8 cellular contexts compared by ENCODE assay signal in the genomic region with DNA sequence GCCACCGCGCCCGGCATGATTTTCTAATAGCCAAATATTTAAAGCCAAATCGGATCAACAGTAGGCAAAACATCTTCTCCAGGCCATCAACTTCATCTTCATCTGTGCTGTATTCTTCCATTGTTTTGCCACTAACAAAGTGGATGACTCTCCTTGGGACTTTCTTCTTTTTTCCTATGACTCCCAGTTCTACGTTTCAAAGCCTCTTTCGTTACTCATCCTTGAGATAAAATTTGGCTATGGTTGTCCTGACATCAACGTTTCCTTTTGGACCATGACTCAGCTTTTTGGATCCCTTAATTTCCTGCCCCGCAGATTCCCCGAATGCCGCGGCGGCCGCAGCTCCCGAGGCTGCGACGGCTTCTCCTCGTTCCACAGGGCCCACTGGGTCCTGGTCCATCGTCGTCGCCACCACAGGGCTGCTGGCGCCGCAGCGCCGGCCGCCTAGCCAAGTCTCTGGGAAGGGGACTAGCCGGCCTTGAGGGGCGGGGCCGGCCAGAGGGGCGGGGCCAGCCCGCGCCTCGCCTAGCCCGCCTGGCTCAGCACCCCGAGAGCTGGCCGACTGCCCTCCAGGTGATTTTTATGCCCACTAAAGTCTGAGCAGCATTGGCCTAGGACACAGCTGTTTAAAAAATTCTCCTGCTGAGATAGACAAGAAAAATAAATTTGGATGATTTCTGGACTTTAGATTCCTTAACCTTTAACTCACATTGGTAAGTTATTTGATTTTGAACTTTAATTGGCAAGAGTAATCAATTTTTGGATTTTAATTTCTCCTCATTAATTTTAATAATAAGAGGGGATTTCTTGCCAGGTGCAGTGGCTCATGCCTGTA.
A peak's percentile ranks its signal among the peaks of the same experiment; 100 is the strongest.
DNase-seq lines count a peak whose midpoint lies in the region; ATAC-seq and TF ChIP-seq lines count a peak whose summit lies in the region.

No MANE protein-coding gene starts in this region.

- H3K36me3 ChIP-seq in BJ (ENCODE audit: control insufficient read depth, insufficient read depth, low read length) (no peaks in the 10 kb centered on the region), vagina (no peaks in the 10 kb centered on the region)

- no peaks in the 10 kb centered on the region for H3K4me1 ChIP-seq in vagina

- intact Hi-C loops in activated T-helper 2 cell treated with anti-CD3 and anti-CD28 coated beads, Interferon-gamma antibody, Interleukin-2, Interleukin-4, amounts not matched to agents 10 μg/mL and 5 μg/mL and 100 μg/mL, durations not matched to agents 14 hours and 24 hours and 36 hours (cut with micrococcal nuclease): no loop called here
- intact Hi-C loops in vagina (cut with DNase I): no loop called here

- H3K4me3 Mint-ChIP-seq in activated T-helper 2 cell treated with anti-CD3 and anti-CD28 coated beads, Interferon-gamma antibody, Interleukin-2, Interleukin-4, amounts not matched to agents 10 μg/mL and 5 μg/mL and 100 μg/mL, durations not matched to agents 14 hours and 24 hours and 36 hours (ENCODE audit: low read depth): peak overlapping the region; percentile 73
- peak overlapping the region; percentile 2 to 73 (median 58) for H3K4me3 Mint-ChIP-seq in naive thymus-derived CD8-positive, alpha-beta T cell

- TF ChIP-seq CTCF in BJ (IDR thresholded peaks at IDR 0.05; ENCODE audit: insufficient read depth, low read depth, low read length) (no peak), vagina (IDR thresholded peaks at IDR 0.05) (no peak)

- no peak for TF ChIP-seq POLR2A in vagina (IDR thresholded peaks at IDR 0.05)

- peaks cover 4% of the 10 kb centered on the region for H3K36me3 Mint-ChIP-seq in activated T-helper 2 cell treated with anti-CD3 and anti-CD28 coated beads, Interferon-gamma antibody, Interleukin-2, Interleukin-4, amounts not matched to agents 10 μg/mL and 5 μg/mL and 100 μg/mL, durations not matched to agents 14 hours and 24 hours and 36 hours (ENCODE audit: low read depth)
- H3K36me3 Mint-ChIP-seq in naive thymus-derived CD8-positive, alpha-beta T cell: peaks cover 0 to 15% (median 7%) of the 10 kb centered on the region in 3 donors

- H3K27ac ChIP-seq in vagina: peak overlapping the region; percentile 72

- peak overlapping the region; percentile 17 for H3K4me3 ChIP-seq in BJ (ENCODE audit: low read depth, low read length)
- H3K4me3 ChIP-seq in vagina: peak overlapping the region; percentile 36 to 42

- DNase-seq in BJ (ENCODE audit: low read depth) (peak; percentile 92), NCI-H2029 (lab: John Stamatoyannopoulos, UW) (peak; percentile 42), foreskin melanocyte (peak; percentile 35), vagina (ENCODE audit: extremely low spot score in 2 of 2) (no peak), NCI-H1417 treated with DMSO at 0.1 percent for 48 hours (lab: John Stamatoyannopoulos, UW) (no peak)
- no peak for DNase-seq in activated T-helper 2 cell treated with anti-CD3 and anti-CD28 coated beads, Interferon-gamma antibody, Interleukin-2, Interleukin-4, amounts not matched to agents 10 μg/mL and 5 μg/mL and 100 μg/mL, durations not matched to agents 14 hours and 24 hours and 36 hours (ENCODE audit: low spot score)
- no peak for DNase-seq in naive thymus-derived CD8-positive, alpha-beta T cell

- ATAC-seq in GM21360 (IDR thresholded peaks at IDR 0.05; ENCODE audit: unreplicated experiment): peak; percentile 66
- peak in 1 of 2 donors; percentile 60 for ATAC-seq in naive thymus-derived CD8-positive, alpha-beta T cell

- no peaks in the 10 kb centered on the region for H3K9me3 ChIP-seq in vagina

- CTCF ChIA-PET in BJ (lab: Yijun Ruan, JAX): interaction anchor here (0.7 to 1.1 kb wide), 4 partner anchors 9 to 262 kb away, joined by 3 to 5 read pairs (median 3); no protein-coding TSS in a partner anchor

- H3K4me1 Mint-ChIP-seq in activated T-helper 2 cell treated with anti-CD3 and anti-CD28 coated beads, Interferon-gamma antibody, Interleukin-2, Interleukin-4, amounts not matched to agents 10 μg/mL and 5 μg/mL and 100 μg/mL, durations not matched to agents 14 hours and 24 hours and 36 hours (ENCODE audit: low read depth): peaks cover 4% of the 10 kb centered on the region
- H3K4me1 Mint-ChIP-seq in naive thymus-derived CD8-positive, alpha-beta T cell: peaks cover 5 to 7% (median 6%) of the 10 kb centered on the region in 4 donors

- peaks cover 8% of the 10 kb centered on the region for H3K9me3 Mint-ChIP-seq in activated T-helper 2 cell treated with anti-CD3 and anti-CD28 coated beads, Interferon-gamma antibody, Interleukin-2, Interleukin-4, amounts not matched to agents 10 μg/mL and 5 μg/mL and 100 μg/mL, durations not matched to agents 14 hours and 24 hours and 36 hours
- H3K9me3 Mint-ChIP-seq in naive thymus-derived CD8-positive, alpha-beta T cell: peaks cover 5 to 13% (median 10%) of the 10 kb centered on the region in 9 donors

- peak overlapping the region; percentile 18 for H3K27ac Mint-ChIP-seq in activated T-helper 2 cell treated with anti-CD3 and anti-CD28 coated beads, Interferon-gamma antibody, Interleukin-2, Interleukin-4, amounts not matched to agents 10 μg/mL and 5 μg/mL and 100 μg/mL, durations not matched to agents 14 hours and 24 hours and 36 hours
- H3K27ac Mint-ChIP-seq in naive thymus-derived CD8-positive, alpha-beta T cell: peak overlapping the region in 1 of 10 donors; percentile 27

- H3K27me3 ChIP-seq in BJ (ENCODE audit: control insufficient read depth, insufficient read depth, low read length): no peaks in the 10 kb centered on the region
- H3K27me3 ChIP-seq in vagina: no peaks in the 10 kb centered on the region

- H3K27me3 Mint-ChIP-seq in activated T-helper 2 cell treated with anti-CD3 and anti-CD28 coated beads, Interferon-gamma antibody, Interleukin-2, Interleukin-4, amounts not matched to agents 10 μg/mL and 5 μg/mL and 100 μg/mL, durations not matched to agents 14 hours and 24 hours and 36 hours (ENCODE audit: low read depth): peaks cover 10% of the 10 kb centered on the region
- H3K27me3 Mint-ChIP-seq in naive thymus-derived CD8-positive, alpha-beta T cell: peaks cover 2 to 23% (median 9%) of the 10 kb centered on the region in 5 donors

- POLR2A ChIA-PET in BJ (lab: Charles Lee): interaction anchor here (0.6 kb wide), 1 partner anchor 15 kb away, joined by 3 read pairs; no protein-coding TSS in a partner anchor
- POLR2A ChIA-PET in naive thymus-derived CD8-positive, alpha-beta T cell (lab: Charles Lee): no interaction called here

Comparison
In these comparisons a context has a peak if more than half of its experiments do, and no peak if none do; other contexts are left out.
1. DNase-seq: peak in BJ (single experiment), NCI-H2029 (single experiment) and foreskin melanocyte (single experiment); none in activated T-helper 2 cell treated with anti-CD3 and anti-CD28 coated beads, Interferon-gamma antibody, Interleukin-2, Interleukin-4, amounts not matched to agents 10 μg/mL and 5 μg/mL and 100 μg/mL, durations not matched to agents 14 hours and 24 hours and 36 hours (single experiment), naive thymus-derived CD8-positive, alpha-beta T cell (0 of 10), vagina (0 of 2) and NCI-H1417 treated with DMSO at 0.1 percent for 48 hours (single experiment).